In genomic region chr1:78743626-78744025, GRCh38 we compare ENCODE assay signal across 21 cellular contexts.
DNase-seq lines count a peak whose midpoint lies in the region; ATAC-seq, FAIRE-seq and TF ChIP-seq lines count a peak whose summit lies in the region.
"Had no signal": no experiment of that assay in that cellular context is flagged by ENCODE, and none has a peak within 500 bp of the region (broad histone marks: within the 10 kb centered on the region; RNA-seq: fewer than 3 reads in every experiment).

No MANE protein-coding gene starts in this region.

- H4K20me1 ChIP-seq in astrocyte (ENCODE audit: insufficient read depth, low read length): no peaks in the 10 kb centered on the region

- H3K27ac ChIP-seq in ACC112 (ENCODE audit: low read depth, low read length) (no peak overlapping the region), astrocyte (ENCODE audit: low read depth, low read length) (no peak overlapping the region)
- H3K27ac ChIP-seq: gastrocnemius medialis, lower lobe of right lung, psoas muscle, stomach had no signal

- no peak overlapping the region for H3K4me2 ChIP-seq in astrocyte (ENCODE audit: low read length)

- no peak overlapping the region for H3K4me3 Mint-ChIP-seq in astrocyte (ENCODE audit: unreplicated experiment)
- no peak overlapping the region for H3K4me3 Mint-ChIP-seq in activated T-cell treated with anti-CD3 and anti-CD28 coated beads, Interleukin-2, amount 50 U/mL, for 4 hours
- H3K4me3 Mint-ChIP-seq: activated T-cell treated with anti-CD3 and anti-CD28 coated beads, Interleukin-2, amount 50 U/mL, for 72 hours; natural killer cell had no signal

- peaks cover 3% of the 10 kb centered on the region for H3K9me3 ChIP-seq in astrocyte (ENCODE audit: insufficient read depth, low read depth, low read length)
- H3K9me3 ChIP-seq: gastrocnemius medialis, lower lobe of right lung, psoas muscle had no signal

- peak; percentile 15 for DNase-seq in HFF-Myc (ENCODE audit: extremely low read depth, low read depth)
- peak; percentile 52 for DNase-seq in astrocyte (ENCODE audit: low read depth)
- DNase-seq in fibroblast of the aortic adventitia (ENCODE audit: low read depth): peak; percentile 75
- DNase-seq in HT-29 (ENCODE audit: low spot score): no peak
- DNase-seq in H7: no peak
- DNase-seq in activated T-cell treated with anti-CD3 and anti-CD28 coated beads, Interleukin-2, amount 50 U/mL, for 4 hours: no peak
- DNase-seq: activated CD4-positive, alpha-beta T cell treated with anti-CD3 and anti-CD28 coated beads for 48 hours; activated T-cell treated with anti-CD3 and anti-CD28 coated beads, Interleukin-2, amount 50 U/mL, for 72 hours; AML-193; gastrocnemius medialis; KBM-7; lower lobe of right lung; natural killer cell; NCI-H1105 treated with DMSO at 0.1 percent for 48 hours; psoas muscle; SHP77 treated with DMSO at 0.1 percent for 48 hours; stomach; T1000 had no signal

- no peaks in the 10 kb centered on the region for H3K36me3 ChIP-seq in ACC112 (ENCODE audit: insufficient read depth, low read length)
- no peaks in the 10 kb centered on the region for H3K36me3 ChIP-seq in astrocyte (ENCODE audit: insufficient read depth, low read length)
- H3K36me3 ChIP-seq in H7 (replicated peaks; ENCODE audit: control insufficient read depth, insufficient read depth, low read length): no peaks in the 10 kb centered on the region
- H3K36me3 ChIP-seq: gastrocnemius medialis, lower lobe of right lung, stomach had no signal

- H3K27me3 ChIP-seq in ACC112 (ENCODE audit: insufficient read depth, low read length) (no peaks in the 10 kb centered on the region), astrocyte (ENCODE audit: insufficient read depth, low read length) (no peaks in the 10 kb centered on the region), H7 (ENCODE audit: control insufficient read depth, insufficient read depth, low read length) (no peaks in the 10 kb centered on the region)
- H3K27me3 ChIP-seq: gastrocnemius medialis, stomach had no signal

- no peak overlapping the region for H3K9ac ChIP-seq in astrocyte (ENCODE audit: low read length)

- TF ChIP-seq CTCF in HFF-Myc (IDR thresholded peaks at IDR 0.05; ENCODE audit: low read depth, low read length, missing control alignments): no peak
- TF ChIP-seq CTCF in astrocyte (IDR thresholded peaks at IDR 0.05; ENCODE audit: insufficient read depth, low read depth, low read length): no peak
- peak; percentile 42 for TF ChIP-seq CTCF in fibroblast of the aortic adventitia (IDR thresholded peaks at IDR 0.05; ENCODE audit: insufficient read depth, low read length)

- peaks cover 11% of the 10 kb centered on the region for H3K9me3 Mint-ChIP-seq in astrocyte (ENCODE audit: unreplicated experiment)
- peaks cover 2% of the 10 kb centered on the region for H3K9me3 Mint-ChIP-seq in activated T-cell treated with anti-CD3 and anti-CD28 coated beads, Interleukin-2, amount 50 U/mL, for 4 hours

- FAIRE-seq in astrocyte (lab: Jason Lieb, UNC): peak; percentile 55
- FAIRE-seq: urothelium cell line had no signal

- ATAC-seq in GM19328 (IDR thresholded peaks at IDR 0.05; ENCODE audit: unreplicated experiment): no peak
- ATAC-seq in activated T-cell treated with anti-CD3 and anti-CD28 coated beads, Interleukin-2, amount 50 U/mL, for 4 hours: no peak
- ATAC-seq: activated T-cell treated with anti-CD3 and anti-CD28 coated beads, Interleukin-2, amount 50 U/mL, for 72 hours; gastrocnemius medialis; lower lobe of right lung; natural killer cell; psoas muscle had no signal

- H3K27me3 Mint-ChIP-seq in astrocyte (ENCODE audit: low read depth, unreplicated experiment): no peaks in the 10 kb centered on the region
- H3K27me3 Mint-ChIP-seq in activated T-cell treated with anti-CD3 and anti-CD28 coated beads, Interleukin-2, amount 50 U/mL, for 4 hours (ENCODE audit: low read depth): peaks cover 11% of the 10 kb centered on the region

- H3K4me3 ChIP-seq in ACC112 (ENCODE audit: low read depth, low read length) (no peak overlapping the region), HFF-Myc (replicated peaks; ENCODE audit: low read depth, low read length) (no peak overlapping the region), astrocyte (ENCODE audit: insufficient read depth, low read depth, low read length) (no peak overlapping the region), fibroblast of the aortic adventitia (ENCODE audit: low read depth, low read length) (no peak overlapping the region), H7 (ENCODE audit: insufficient read depth, low read depth, low read length) (no peak overlapping the region)
- H3K4me3 ChIP-seq: gastrocnemius medialis, lower lobe of right lung, psoas muscle, stomach had no signal

- no peaks in the 10 kb centered on the region for H3K4me1 Mint-ChIP-seq in astrocyte (ENCODE audit: low read depth, unreplicated experiment)
- no peaks in the 10 kb centered on the region for H3K4me1 Mint-ChIP-seq in activated T-cell treated with anti-CD3 and anti-CD28 coated beads, Interleukin-2, amount 50 U/mL, for 4 hours (ENCODE audit: low read depth)
- H3K4me1 Mint-ChIP-seq: natural killer cell had no signal

- H2AFZ ChIP-seq in ACC112 (ENCODE audit: low read length, unreplicated experiment): peak overlapping the region; percentile 52
- no peak overlapping the region for H2AFZ ChIP-seq in astrocyte (ENCODE audit: low read depth, low read length)

- no peak overlapping the region for H3K27ac Mint-ChIP-seq in astrocyte (ENCODE audit: unreplicated experiment)
- H3K27ac Mint-ChIP-seq: activated T-cell treated with anti-CD3 and anti-CD28 coated beads, Interleukin-2, amount 50 U/mL, for 72 hours; natural killer cell had no signal

- H3K79me2 ChIP-seq in ACC112 (ENCODE audit: control insufficient read depth, insufficient read depth, low read length, unreplicated experiment) (no peaks in the 10 kb centered on the region), astrocyte (ENCODE audit: insufficient read depth, low read length) (no peaks in the 10 kb centered on the region)

- peaks cover 11% of the 10 kb centered on the region for H3K4me1 ChIP-seq in ACC112 (ENCODE audit: control insufficient read depth, insufficient read depth, low read length, unreplicated experiment)
- no peaks in the 10 kb centered on the region for H3K4me1 ChIP-seq in astrocyte (ENCODE audit: insufficient read depth, low read length)
- H3K4me1 ChIP-seq: gastrocnemius medialis, lower lobe of right lung, psoas muscle, stomach had no signal

- no peaks in the 10 kb centered on the region for H3K36me3 Mint-ChIP-seq in astrocyte (ENCODE audit: low read depth, unreplicated experiment)
- no peaks in the 10 kb centered on the region for H3K36me3 Mint-ChIP-seq in activated T-cell treated with anti-CD3 and anti-CD28 coated beads, Interleukin-2, amount 50 U/mL, for 4 hours (ENCODE audit: insufficient read depth)
- H3K36me3 Mint-ChIP-seq: natural killer cell had no signal

Comparison
In these comparisons a context has a peak if more than half of its experiments do, and no peak if none do; other contexts are left out.
1. DNase-seq: peak in HFF-Myc (single experiment), astrocyte (single experiment) and fibroblast of the aortic adventitia (single experiment); none in HT-29 (single experiment), H7 (single experiment) and activated T-cell treated with anti-CD3 and anti-CD28 coated beads, Interleukin-2, amount 50 U/mL, for 4 hours (single experiment).